ENCODE assay signal across 8 cellular contexts in genomic region chr14:70808023-70808401, GRCh38. TPM values are rescaled to one million over a fixed set of nuclear protein-coding genes. Genes with fewer than 3 reads are reported as not detected.
DNase-seq lines count a peak whose midpoint lies in the region; ATAC-seq, FAIRE-seq and TF ChIP-seq lines count a peak whose summit lies in the region.

No MANE protein-coding gene starts in this region.

- RAD21 ChIA-PET in GM12878 (lab: Charles Lee; ENCODE audit: unreplicated experiment): interaction anchor here (0.9 to 2.9 kb wide), 5 partner anchors 10 to 206 kb away, joined by 3 to 21 read pairs (median 4); no protein-coding TSS in a partner anchor

- H3K9ac ChIP-seq in SU-DHL-6 (ENCODE audit: low read length) (peak overlapping the region; percentile 84), GM12878 (ENCODE audit: control insufficient read depth, insufficient read depth, low read length) (peak overlapping the region; percentile 57)

- TF ChIP-seq POLR2A in GM12878 (IDR thresholded peaks at IDR 0.05; ENCODE audit: low read depth, low read length) (peak; percentile 27; the same call in 1 of the 2 replicates), stomach (IDR thresholded peaks at IDR 0.05) (no peak)

- H3K4me3 ChIP-seq in A673 (ENCODE audit: low read depth, low read length, poor library complexity, severe bottlenecking) (peak overlapping the region; percentile 78), SU-DHL-6 (ENCODE audit: insufficient read depth, low read length, poor library complexity, severe bottlenecking) (peak overlapping the region; percentile 83), GM12878 (peak overlapping the region; percentile 90), mesodermal cell (ENCODE audit: extremely low read depth, insufficient read depth, low read length, poor library complexity, severe bottlenecking) (peak overlapping the region; percentile 69), stomach (peak overlapping the region; percentile 57 to 91 (median 70))

- SMC1A ChIA-PET in GM12878 (lab: Charles Lee; ENCODE audit: uncharacterized antibody, unreplicated experiment): interaction anchor here (0.6 to 2.6 kb wide), 2 partner anchors 10 to 111 kb away, joined by 4 to 12 read pairs; no protein-coding TSS in a partner anchor

- no peaks in the 10 kb centered on the region for H3K36me3 ChIP-seq in A673 (ENCODE audit: insufficient read depth, low read length, poor library complexity, severe bottlenecking)
- 0 out of 2 replicates have a peak, but pooled peaks cover 5% of the 10 kb centered on the region for H3K36me3 ChIP-seq in SU-DHL-6 (ENCODE audit: low read length)
- no peaks in the 10 kb centered on the region for H3K36me3 ChIP-seq in GM12878 (ENCODE audit: control insufficient read depth in 2 of 2, insufficient read depth in 2 of 2, low read length in 1 of 2)
- H3K36me3 ChIP-seq in mesodermal cell (ENCODE audit: control insufficient read depth, insufficient read depth, low read length): no peaks in the 10 kb centered on the region
- H3K36me3 ChIP-seq in stomach: no peaks in the 10 kb centered on the region

- ATAC-seq in GM12878 (peak; percentile 12; the same call in 1 of the 3 replicates), HG02588 (IDR thresholded peaks at IDR 0.05; ENCODE audit: unreplicated experiment) (no peak), GM18498 (IDR thresholded peaks at IDR 0.05; ENCODE audit: unreplicated experiment) (no peak)

- DNase-seq in A673 (ENCODE audit: low spot score) (peak; percentile 35), GM19238 (ENCODE audit: insufficient read length, low spot score) (peak; percentile 46), GM12878 (ENCODE audit: low read depth, low spot score) (no peak), stomach (peak; percentile 56)

- peak overlapping the region; percentile 69 for H2AFZ ChIP-seq in SU-DHL-6 (ENCODE audit: low read depth, low read length, severe bottlenecking)
- peak overlapping the region; percentile 85 for H2AFZ ChIP-seq in GM12878 (ENCODE audit: control insufficient read depth, low read depth, low read length)

- H4K20me1 ChIP-seq in SU-DHL-6 (ENCODE audit: low read depth, low read length) (no peaks in the 10 kb centered on the region), GM12878 (ENCODE audit: control insufficient read depth, insufficient read depth) (no peaks in the 10 kb centered on the region)

- H3K27me3 ChIP-seq in A673 (replicated peaks; ENCODE audit: insufficient read depth, low read depth, low read length, poor library complexity): peaks cover 4% of the 10 kb centered on the region
- no peaks in the 10 kb centered on the region for H3K27me3 ChIP-seq in SU-DHL-6 (ENCODE audit: low read length)
- no peaks in the 10 kb centered on the region for H3K27me3 ChIP-seq in GM12878 (replicated peaks in 1 of 2; ENCODE audit: control insufficient read depth in 2 of 2, insufficient read depth in 2 of 2, low read length in 1 of 2)
- peaks cover 0 to 32% (median 7%) of the 10 kb centered on the region in 3 donors for H3K27me3 ChIP-seq in stomach

- TF ChIP-seq CTCF in A673 (conservative IDR thresholded peaks at IDR 0.05; ENCODE audit: low read depth, low read length) (no peak), SU-DHL-6 (IDR thresholded peaks at IDR 0.05; ENCODE audit: insufficient read depth, low read length, poor library complexity, severe bottlenecking) (no peak), GM12878 (IDR thresholded peaks at IDR 0.05 in 2 of 3, conservative IDR thresholded peaks at IDR 0.05 in 1 of 3; ENCODE audit: control insufficient read depth in 2 of 3, extremely low read depth in 1 of 3, insufficient read depth in 1 of 3, low read depth in 3 of 3, low read length in 3 of 3) (no peak), stomach (IDR thresholded peaks at IDR 0.05) (no peak)

- TF ChIP-seq EP300 in GM12878 (IDR thresholded peaks at IDR 0.05; ENCODE audit: borderline replicate concordance in 1 of 2, control insufficient read depth in 1 of 2, low read depth in 2 of 2, low read length in 2 of 2): no peak
- TF ChIP-seq EP300 in stomach (IDR thresholded peaks at IDR 0.05): no peak

- POLR2A ChIA-PET in A673 (lab: Charles Lee; ENCODE audit: low non-redundant PET): no interaction called here
- POLR2A ChIA-PET in GM12878 (lab: Charles Lee): no interaction called here

- CTCF ChIA-PET in A673 (lab: Charles Lee): no interaction called here
- CTCF ChIA-PET in GM12878 (lab: Yijun Ruan, JAX): interaction anchor here (0.6 to 1.6 kb wide), 4 partner anchors 9 to 95 kb away, joined by 3 to 5 read pairs (median 3); no protein-coding TSS in a partner anchor

- H3K9me3 ChIP-seq in A673 (ENCODE audit: low read depth, low read length, poor library complexity, severe bottlenecking): no peaks in the 10 kb centered on the region
- no peaks in the 10 kb centered on the region for H3K9me3 ChIP-seq in SU-DHL-6 (ENCODE audit: insufficient read depth, low read length)
- no peaks in the 10 kb centered on the region for H3K9me3 ChIP-seq in GM12878 (replicated peaks; ENCODE audit: control insufficient read depth, insufficient read depth, low read length)
- H3K9me3 ChIP-seq in mesodermal cell (ENCODE audit: control insufficient read depth, low read length): no peaks in the 10 kb centered on the region
- H3K9me3 ChIP-seq in stomach: no peaks in the 10 kb centered on the region

- TF ChIP-seq RAD21 in GM12878 (IDR thresholded peaks at IDR 0.05; ENCODE audit: insufficient read depth, low read depth, low read length): no peak

- H3F3A ChIP-seq in SU-DHL-6 (ENCODE audit: insufficient read depth): peaks cover 13% of the 10 kb centered on the region; the same call in 1 of the 2 replicates

- H3K4me2 ChIP-seq in SU-DHL-6 (ENCODE audit: low read depth, low read length, poor library complexity, severe bottlenecking): peak overlapping the region; percentile 73
- peak overlapping the region; percentile 93 for H3K4me2 ChIP-seq in GM12878 (ENCODE audit: control insufficient read depth, insufficient read depth)

- in situ Hi-C loops in GM12878 (cut with MboI): no loop called here

- 2% methylated on average over 5 of the region's 6 CpGs for WGBS in GM12878 (ENCODE audit: insufficient coverage, insufficient replicate concordance, low lambda C conversion rate, missing lambda C conversion rate)
- 0 to 17% methylated on average over 1 to 2 of the region's 6 CpGs for whole genome bisulfite sequencing in mesodermal cell (ENCODE audit: insufficient coverage in 2 of 2), 2 experiments
- WGBS in stomach, 5 donors: 5 to 14% (median 11%) methylated on average over 6 of the region's 6 CpGs

- H3K9me2 ChIP-seq in SU-DHL-6 (replicated peaks; ENCODE audit: insufficient read depth, low read length): no peaks in the 10 kb centered on the region

- no peaks in the 10 kb centered on the region for H3K4me1 ChIP-seq in A673 (ENCODE audit: insufficient read depth, low read length, poor library complexity, severe bottlenecking)
- H3K4me1 ChIP-seq in GM12878 (ENCODE audit: control insufficient read depth, insufficient read depth, low read length): peaks cover 29% of the 10 kb centered on the region
- H3K4me1 ChIP-seq in mesodermal cell (ENCODE audit: control insufficient read depth, insufficient read depth, low read length, poor library complexity, severe bottlenecking): no peaks in the 10 kb centered on the region
- H3K4me1 ChIP-seq in stomach: peaks cover 0 to 33% (median 27%) of the 10 kb centered on the region in 4 donors

- intact Hi-C loops in A673 (cut with micrococcal nuclease; ENCODE audit: unreplicated experiment): no loop called here
- intact Hi-C loops in GM12878 (cut with micrococcal nuclease; ENCODE audit: unreplicated experiment): loop anchor here (5.0 kb wide), 1 partner anchor 141 kb away; no protein-coding TSS in a partner anchor
- intact Hi-C loops in stomach (cut with DNase I; ENCODE audit: low total_unique reads): no loop called here

- H3K27ac ChIP-seq in A673 (ENCODE audit: low read depth, low read length, poor library complexity, severe bottlenecking) (no peak overlapping the region), SU-DHL-6 (ENCODE audit: low read depth, low read length) (peak overlapping the region; percentile 53), GM12878 (ENCODE audit: control insufficient read depth, insufficient read depth) (peak overlapping the region; percentile 58; the same call in 1 of the 2 replicates), mesodermal cell (ENCODE audit: low read depth, low read length, severe bottlenecking) (no peak overlapping the region), stomach (peak overlapping the region; percentile 37 to 85 (median 82))

- BruUV-seq in A673 (replicated peaks; lab: Mats Ljungman, UMichigan) (no TSS peak), GM12878 (replicated peaks; lab: Mats Ljungman, UMichigan) (no TSS peak)

- H3K79me2 ChIP-seq in SU-DHL-6 (ENCODE audit: insufficient read depth, low read length): peaks cover 51% of the 10 kb centered on the region
- H3K79me2 ChIP-seq in GM12878 (ENCODE audit: control insufficient read depth, insufficient read depth, low read length): peaks cover 10% of the 10 kb centered on the region

- no peak for FAIRE-seq in GM12878 (lab: Jason Lieb, UNC)

RNA-seq across cellular contexts. Expression of gene MAP3K9, which starts 1.3 kb away (rescaled TPM):
- 5.4 and 6.4 TPM in 2 replicates for total RNA-seq in A673 (2021)
- total RNA-seq in GM12878 (2013; cell fraction: nucleolus; rRNA removed): 8.9 and 12.9 TPM in 2 replicates
- total RNA-seq in GM12878 (2014; rRNA removed): 3.2 and 4.8 TPM in 2 replicates
- total RNA-seq in GM12878 (2014; rRNA removed; fragmentation: Illumina TruSeq; extraction: Trizol): 3.3 TPM in 2 replicates
- 7.5 and 7.9 TPM in 2 replicates for total RNA-seq in GM12878 (2021)
- polyA plus RNA-seq in GM12878 (2011; ENCODE audit: low read depth): 1.9 TPM
- 1.6 and 2.8 TPM in 2 replicates for polyA plus RNA-seq in GM12878 (2011; rRNA removed)
- 2.3 and 2.4 TPM in 2 replicates for polyA plus RNA-seq in GM12878 (2011; cell fraction: cytosol; rRNA removed)
- polyA plus RNA-seq in GM12878 (2011; cell fraction: nucleus; rRNA removed): 3.9 and 5.0 TPM in 2 replicates
- polyA plus RNA-seq in GM12878 (2012): 2.9 and 3.3 TPM in 2 replicates
- 3.4 and 4.1 TPM in 2 replicates for polyA plus RNA-seq in GM12878 (2014; fragmentation: Illumina TruSeq; extraction: Trizol)
- under 1 TPM; 0.48 to 0.58 TPM for polyA plus RNA-seq in GM12878 (2014; fragmentation: Nextera tagmentation; extraction: Ambion mirVana)
- polyA plus RNA-seq in GM12878 (2014; rRNA removed): 3.0 and 3.3 TPM in 2 replicates
- 1 to 10 TPM; 1.3 TPM for polyA plus RNA-seq in GM12878 (2016; fragmentation: Nextera tagmentation; extraction: Ambion mirVana)
- 4.7 and 5.1 TPM in 2 replicates for polyA minus RNA-seq in GM12878 (2011; rRNA and poly(A)+ RNA removed)
- polyA minus RNA-seq in GM12878 (2011; cell fraction: cytosol; rRNA and poly(A)+ RNA removed): 1.7 and 1.8 TPM in 2 replicates
- polyA minus RNA-seq in GM12878 (2011; cell fraction: nucleus; rRNA and poly(A)+ RNA removed): 2.2 and 3.8 TPM in 2 replicates
- polyA plus RNA-seq in mesodermal cell (2013, experiment 1 of 2): 2.9 TPM
- polyA plus RNA-seq in mesodermal cell (2013, experiment 2 of 2): 1.7 TPM
- 10 to 100 TPM in 1 of 5 donors, 1 to 10 TPM in 4; 7.0 to 11.0 (median 8.5) TPM for total RNA-seq in stomach
- 1 to 10 TPM in 2 of 3 donors, under 1 TPM in 1; 0.46 to 1.7 (median 1.1) TPM for polyA plus RNA-seq in stomach

Comparison
In these comparisons a context has a peak if more than half of its experiments do, and no peak if none do; other contexts are left out.
1. H3K27ac ChIP-seq: peak in SU-DHL-6 (single experiment), GM12878 (single experiment) and stomach (5 of 5); none in A673 (single experiment) and mesodermal cell (single experiment).
2. Peak in every context shown above with its lines, with median percentiles within 50 percentile points of each other: H3K4me3 ChIP-seq.